Comparison of ENCODE assay signal across 27 cellular contexts in genomic region chr4:48795108-48795507, GRCh38.
"Had no signal": no experiment of that assay in that cellular context is flagged by ENCODE, and none has a peak within 500 bp of the region (broad histone marks: within the 10 kb centered on the region; RNA-seq: fewer than 3 reads in every experiment).

No MANE protein-coding gene starts in this region.

- H3K27me3 Mint-ChIP-seq: activated naive CD8-positive, alpha-beta T cell treated with anti-CD3 and anti-CD28 coated beads, Interleukin-2, amount 50 U/mL, for 24 hours had no signal

- ATAC-seq: activated naive CD4-positive, alpha-beta T cell treated with anti-CD3 and anti-CD28 coated beads, Interleukin-2, amount 50 U/mL, for 72 hours; activated naive CD8-positive, alpha-beta T cell treated with anti-CD3 and anti-CD28 coated beads, Interleukin-2, amount 50 U/mL, for 24 hours; activated T-cell treated with anti-CD3 and anti-CD28 coated beads, Interleukin-2, amount 50 U/mL, for 4 hours; body of pancreas; PC-3; T-helper 17 cell had no signal

- H3K4me1 Mint-ChIP-seq: activated CD4-positive, alpha-beta T cell treated with anti-CD3 and anti-CD28 coated beads, Interleukin-2, amount 10 ng/mL, durations not matched to agents 7 days and 5 days had no signal

- DNase-seq: activated CD4-positive, alpha-beta memory T cell treated with anti-CD3 and anti-CD28 coated beads for 36 hours; activated CD4-positive, alpha-beta T cell treated with anti-CD3 and anti-CD28 coated beads, Interleukin-2, amount 10 ng/mL, durations not matched to agents 7 days and 5 days; activated CD4-positive, CD25-positive, alpha-beta regulatory T cell; activated CD8-positive, alpha-beta memory T cell treated with anti-CD3 and anti-CD28 coated beads for 24 hours; activated effector memory CD4-positive, alpha-beta T cell treated with anti-CD3 and anti-CD28 coated beads, Interleukin-2, amount 50 U/mL, for 16 hours; activated naive CD4-positive, alpha-beta T cell treated with Interleukin-2 at 50 U/mL for 16 hours; activated naive CD8-positive, alpha-beta T cell treated with anti-CD3 and anti-CD28 coated beads, Interleukin-2, amount 50 U/mL, for 24 hours; activated T-cell treated with anti-CD3 and anti-CD28 coated beads, Interleukin-2, amount 50 U/mL, for 4 hours; amniotic stem cell; body of pancreas; central memory CD4-positive, alpha-beta T cell; KG1; NCI-H1048; NCI-H146; NCI-H187 treated with DMSO at 0.1 percent for 48 hours; NCI-H2107; NCI-H2171 treated with DMSO at 0.1 percent for 48 hours; NCI-H226; NCI-H510A; NCI-H526 treated with DMSO at 0.1 percent for 48 hours; NCI-H82; PC-3; SIG-M5; T-helper 17 cell; T-helper 9 cell had no signal

- H3K9me3 Mint-ChIP-seq: activated CD4-positive, alpha-beta memory T cell treated with anti-CD3 and anti-CD28 coated beads for 36 hours; activated CD4-positive, alpha-beta T cell treated with anti-CD3 and anti-CD28 coated beads, Interleukin-2, amount 10 ng/mL, durations not matched to agents 7 days and 5 days; activated naive CD8-positive, alpha-beta T cell treated with anti-CD3 and anti-CD28 coated beads, Interleukin-2, amount 50 U/mL, for 24 hours; activated T-cell treated with anti-CD3 and anti-CD28 coated beads, Interleukin-2, amount 50 U/mL, for 4 hours had no signal

- H3K27ac Mint-ChIP-seq: activated CD4-positive, alpha-beta memory T cell treated with anti-CD3 and anti-CD28 coated beads for 36 hours; activated CD4-positive, alpha-beta T cell treated with anti-CD3 and anti-CD28 coated beads, Interleukin-2, amount 10 ng/mL, durations not matched to agents 7 days and 5 days; activated naive CD4-positive, alpha-beta T cell treated with anti-CD3 and anti-CD28 coated beads, Interleukin-2, amount 50 U/mL, for 72 hours; activated naive CD8-positive, alpha-beta T cell treated with anti-CD3 and anti-CD28 coated beads, Interleukin-2, amount 50 U/mL, for 24 hours; T-helper 17 cell had no signal

- H3K36me3 ChIP-seq: ascending aorta had no signal

- H3K4me1 ChIP-seq: body of pancreas had no signal

- H3K36me3 Mint-ChIP-seq: activated CD4-positive, alpha-beta memory T cell treated with anti-CD3 and anti-CD28 coated beads for 36 hours; activated naive CD4-positive, alpha-beta T cell treated with anti-CD3 and anti-CD28 coated beads, Interleukin-2, amount 50 U/mL, for 72 hours had no signal

- H3K4me3 ChIP-seq: ascending aorta, body of pancreas had no signal

- H3K9me3 ChIP-seq: ascending aorta, body of pancreas had no signal

- H3K27ac ChIP-seq: body of pancreas had no signal

- H3K4me3 Mint-ChIP-seq: activated CD4-positive, alpha-beta memory T cell treated with anti-CD3 and anti-CD28 coated beads for 36 hours; activated CD4-positive, alpha-beta T cell treated with anti-CD3 and anti-CD28 coated beads, Interleukin-2, amount 10 ng/mL, durations not matched to agents 7 days and 5 days; activated naive CD8-positive, alpha-beta T cell treated with anti-CD3 and anti-CD28 coated beads, Interleukin-2, amount 50 U/mL, for 24 hours; activated T-cell treated with anti-CD3 and anti-CD28 coated beads, Interleukin-2, amount 50 U/mL, for 4 hours; T-helper 17 cell had no signal
